In the genomic region with DNA sequence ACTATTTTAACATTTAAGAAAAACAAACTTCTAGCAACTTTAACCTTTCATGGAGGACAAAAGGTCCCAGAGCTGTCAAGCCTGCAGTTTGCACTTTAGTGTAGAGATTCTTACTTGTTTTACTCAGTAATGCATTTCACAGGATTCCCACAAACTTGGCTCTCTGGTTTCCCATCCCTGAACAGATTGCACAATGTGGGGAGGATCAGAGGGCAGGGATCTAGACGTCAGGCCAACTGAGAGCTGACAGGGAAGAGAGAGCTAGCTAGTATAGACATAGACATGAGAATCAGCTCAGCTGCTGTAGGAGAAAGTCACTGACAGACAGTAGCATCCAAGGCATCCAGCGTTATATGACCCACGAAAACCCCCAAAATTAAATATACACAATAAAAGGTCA, we compare ENCODE assay signal across 25 cellular contexts. TPM values are rescaled to one million over a fixed set of nuclear protein-coding genes. Genes with fewer than 3 reads are reported as not detected.
DNase-seq lines count a peak whose midpoint lies in the region; ATAC-seq, FAIRE-seq and TF ChIP-seq lines count a peak whose summit lies in the region.
"Had no signal": no experiment of that assay in that cellular context is flagged by ENCODE, and none has a peak within 500 bp of the region (broad histone marks: within the 10 kb centered on the region; RNA-seq: fewer than 3 reads in every experiment).

No MANE protein-coding gene starts in this region.

- peaks cover 24% of the 10 kb centered on the region for H3K36me3 Mint-ChIP-seq in activated CD4-positive, alpha-beta T cell treated with anti-CD3 and anti-CD28 coated beads, Interleukin-2, amount 10 ng/mL, durations not matched to agents 24 days and 14 days (ENCODE audit: low read depth)

- H3K9me3 Mint-ChIP-seq in activated CD4-positive, alpha-beta T cell treated with anti-CD3 and anti-CD28 coated beads, Interleukin-2, amount 10 ng/mL, durations not matched to agents 24 days and 14 days: no peaks in the 10 kb centered on the region

- RAD21 ChIA-PET in GM12878 (lab: Charles Lee; ENCODE audit: unreplicated experiment): no interaction called here

- peaks cover 0 to 1% of the 10 kb centered on the region in 2 experiments; a peak in 2 of 4 replicates for H3K36me3 ChIP-seq in GM12878 (ENCODE audit: control insufficient read depth in 2 of 2, insufficient read depth in 2 of 2, low read length in 1 of 2)

- H3K27me3 ChIP-seq in GM12878 (replicated peaks in 1 of 2; ENCODE audit: control insufficient read depth in 2 of 2, insufficient read depth in 2 of 2, low read length in 1 of 2): no peaks in the 10 kb centered on the region
- H3K27me3 ChIP-seq: pancreas had no signal

- no peak for TF ChIP-seq POLR2A in GM12878 (IDR thresholded peaks at IDR 0.05; ENCODE audit: low read depth, low read length)

- H3K4me1 ChIP-seq in GM12878 (ENCODE audit: control insufficient read depth, insufficient read depth, low read length): no peaks in the 10 kb centered on the region
- H3K4me1 ChIP-seq: pancreas had no signal

- DNase-seq in activated CD4-positive, alpha-beta T cell treated with anti-CD3 and anti-CD28 coated beads, Interleukin-2, amount 10 ng/mL, durations not matched to agents 24 days and 14 days: peak; percentile 8
- no peak for DNase-seq in activated CD4-positive, alpha-beta T cell treated with anti-CD3 and anti-CD28 coated beads for 1 hour
- no peak for DNase-seq in GM12878 (ENCODE audit: low read depth, low spot score)
- DNase-seq in foreskin fibroblast: peak; percentile 26 to 54
- no peak for DNase-seq in stimulated activated CD4-positive, alpha-beta T cell treated with anti-CD3 and anti-CD28 coated beads, Interleukin-15, amount 100 ng/mL, for 24 hours
- DNase-seq: activated CD4-positive, alpha-beta T cell treated with anti-CD3 and anti-CD28 coated beads, Interleukin-2, amount 50 U/mL, for 48 hours; activated naive CD4-positive, alpha-beta T cell; CD4-positive, CD25-positive, alpha-beta regulatory T cell; head of caudate nucleus; naive thymus-derived CD4-positive, alpha-beta T cell; NCI-H1048; NCI-H510A treated with DMSO at 0.1 percent for 48 hours; pancreas; small intestine; stimulated activated CD4-positive, alpha-beta T cell treated with anti-CD3 and anti-CD28 coated beads, Interleukin-4, amount 100 ng/mL, for 4 hours; substantia nigra; T-cell had no signal

- no peak for FAIRE-seq in GM12878 (lab: Jason Lieb, UNC)
- FAIRE-seq: pancreas, small intestine had no signal

- no peak overlapping the region for H3K4me2 ChIP-seq in GM12878 (ENCODE audit: control insufficient read depth, insufficient read depth)
- H3K4me2 ChIP-seq: GM23338 had no signal

- BruUV-seq in GM12878 (replicated peaks; lab: Mats Ljungman, UMichigan): TSS peak; percentile 68

- TF ChIP-seq RAD21 in GM12878 (IDR thresholded peaks at IDR 0.05; ENCODE audit: insufficient read depth, low read depth, low read length): no peak

- H3K4me3 ChIP-seq in GM12878 (no peak overlapping the region), foreskin fibroblast (ENCODE audit: low read depth in 1 of 2, low read length in 2 of 2) (no peak overlapping the region)
- H3K4me3 ChIP-seq: coronary artery, GM23338, pancreas had no signal

- no peaks in the 10 kb centered on the region for H3K79me2 ChIP-seq in GM12878 (ENCODE audit: control insufficient read depth, insufficient read depth, low read length)

- H3K9ac ChIP-seq in GM12878 (ENCODE audit: control insufficient read depth, insufficient read depth, low read length): no peak overlapping the region

- in situ Hi-C loops in GM12878 (cut with MboI): no loop called here

- TF ChIP-seq EP300 in GM12878 (IDR thresholded peaks at IDR 0.05; ENCODE audit: borderline replicate concordance in 1 of 2, control insufficient read depth in 1 of 2, low read depth in 2 of 2, low read length in 2 of 2): no peak

- POLR2A ChIA-PET in GM12878 (lab: Charles Lee): interaction anchor here (0.5 kb wide), 1 partner anchor 13 kb away, joined by 3 read pairs; no protein-coding TSS in a partner anchor

- no peaks in the 10 kb centered on the region for H4K20me1 ChIP-seq in GM12878 (ENCODE audit: control insufficient read depth, insufficient read depth)

- no peaks in the 10 kb centered on the region; the same call in 2 of the 3 replicates for H3K9me3 ChIP-seq in GM12878 (replicated peaks; ENCODE audit: control insufficient read depth, insufficient read depth, low read length)
- H3K9me3 ChIP-seq: pancreas had no signal

- H2AFZ ChIP-seq in GM12878 (ENCODE audit: control insufficient read depth, low read depth, low read length): no peak overlapping the region
- H2AFZ ChIP-seq: GM23338 had no signal

- TF ChIP-seq CTCF in GM12878 (IDR thresholded peaks at IDR 0.05 in 2 of 3, conservative IDR thresholded peaks at IDR 0.05 in 1 of 3; ENCODE audit: control insufficient read depth in 2 of 3, extremely low read depth in 1 of 3, insufficient read depth in 1 of 3, low read depth in 3 of 3, low read length in 3 of 3) (no peak), foreskin fibroblast (IDR thresholded peaks at IDR 0.05; ENCODE audit: low read depth, low read length) (no peak)

- no peak overlapping the region for H3K27ac Mint-ChIP-seq in activated CD4-positive, alpha-beta T cell treated with anti-CD3 and anti-CD28 coated beads, Interleukin-2, amount 10 ng/mL, durations not matched to agents 24 days and 14 days
- H3K27ac Mint-ChIP-seq: CD4-positive, CD25-positive, alpha-beta regulatory T cell; GM23338; T-cell had no signal

- no peaks in the 10 kb centered on the region for H3K4me1 Mint-ChIP-seq in activated CD4-positive, alpha-beta T cell treated with anti-CD3 and anti-CD28 coated beads, Interleukin-2, amount 10 ng/mL, durations not matched to agents 24 days and 14 days
- H3K4me1 Mint-ChIP-seq: GM23338, T-cell had no signal

- intact Hi-C loops in activated CD4-positive, alpha-beta T cell treated with anti-CD3 and anti-CD28 coated beads, Interleukin-2, amount 10 ng/mL, durations not matched to agents 24 days and 14 days (cut with micrococcal nuclease): no loop called here
- intact Hi-C loops in GM12878 (cut with micrococcal nuclease; ENCODE audit: unreplicated experiment): no loop called here

- no peak overlapping the region for H3K4me3 Mint-ChIP-seq in activated CD4-positive, alpha-beta T cell treated with anti-CD3 and anti-CD28 coated beads, Interleukin-2, amount 10 ng/mL, durations not matched to agents 24 days and 14 days
- H3K4me3 Mint-ChIP-seq: CD4-positive, CD25-positive, alpha-beta regulatory T cell; GM23338; naive thymus-derived CD4-positive, alpha-beta T cell; T-cell had no signal

- SMC1A ChIA-PET in GM12878 (lab: Charles Lee; ENCODE audit: uncharacterized antibody, unreplicated experiment): interaction anchor here (0.9 to 1.5 kb wide), 5 partner anchors 12 to 140 kb away, joined by 3 to 6 read pairs (median 3); a partner anchor contains a TSS

- H3K27ac ChIP-seq in GM12878 (ENCODE audit: control insufficient read depth, insufficient read depth): no peak overlapping the region
- H3K27ac ChIP-seq: 22Rv1, coronary artery, pancreas, VCaP had no signal

- ATAC-seq in GM12878: no peak
- ATAC-seq in HG03378 (IDR thresholded peaks at IDR 0.05; ENCODE audit: unreplicated experiment): no peak
- no peak for ATAC-seq in HG03571 (IDR thresholded peaks at IDR 0.05; ENCODE audit: unreplicated experiment)
- no peak for ATAC-seq in GM18511 (IDR thresholded peaks at IDR 0.05; ENCODE audit: unreplicated experiment)
- ATAC-seq: GM23338; naive thymus-derived CD4-positive, alpha-beta T cell; pancreas; Right ventricle myocardium inferior; T-cell had no signal

- WGBS in GM12878 (ENCODE audit: insufficient coverage, insufficient replicate concordance, low lambda C conversion rate, missing lambda C conversion rate): 97% methylated on average over 3 of the region's 3 CpGs

- no peaks in the 10 kb centered on the region for H3K27me3 Mint-ChIP-seq in activated CD4-positive, alpha-beta T cell treated with anti-CD3 and anti-CD28 coated beads, Interleukin-2, amount 10 ng/mL, durations not matched to agents 24 days and 14 days
- H3K27me3 Mint-ChIP-seq: CD4-positive, CD25-positive, alpha-beta regulatory T cell; naive thymus-derived CD4-positive, alpha-beta T cell; T-cell had no signal

- CTCF ChIA-PET in GM12878 (lab: Yijun Ruan, JAX): interaction anchor here (0.6 to 1.2 kb wide), 2 partner anchors 9 to 58 kb away, joined by 3 to 4 read pairs; no protein-coding TSS in a partner anchor

TF ChIP-seq in GM12878, 131 proteins besides CTCF, POLR2A, EP300 and RAD21 (continues in another document):
- TF ChIP-seq ZNF217 (IDR thresholded peaks at IDR 0.05) (no peak), FOXK2 (IDR thresholded peaks at IDR 0.05) (no peak), TBL1XR1 (IDR thresholded peaks at IDR 0.05; ENCODE audit: low read depth, low read length) (no peak)

RNA-seq across cellular contexts. Expression of a gene that starts 20.9 kb away (rescaled TPM):
- 20.9 and 26.5 TPM in 2 replicates for total RNA-seq in activated CD4-positive, alpha-beta T cell treated with anti-CD3 and anti-CD28 coated beads, Interleukin-2, amount 10 ng/mL, durations not matched to agents 24 days and 14 days
- 8.9 and 10.2 TPM in 2 replicates for total RNA-seq in GM12878 (2013; cell fraction: nucleolus; rRNA removed)
- total RNA-seq in GM12878 (2014; rRNA removed): 26.9 and 28.6 TPM in 2 replicates
- 24.4 and 25.6 TPM in 2 replicates for total RNA-seq in GM12878 (2014; rRNA removed; fragmentation: Illumina TruSeq; extraction: Trizol)
- 18.9 and 20.5 TPM in 2 replicates for total RNA-seq in GM12878 (2021)
- 14.2 TPM for polyA plus RNA-seq in GM12878 (2011; ENCODE audit: low read depth)
- 29.2 and 32.6 TPM in 2 replicates for polyA plus RNA-seq in GM12878 (2011; rRNA removed)
- 30.2 and 33.4 TPM in 2 replicates for polyA plus RNA-seq in GM12878 (2011; cell fraction: cytosol; rRNA removed)
- polyA plus RNA-seq in GM12878 (2011; cell fraction: nucleus; rRNA removed): 17.7 and 19.2 TPM in 2 replicates
- polyA plus RNA-seq in GM12878 (2012): 18.0 and 20.1 TPM in 2 replicates
- 30.8 and 34.5 TPM in 2 replicates for polyA plus RNA-seq in GM12878 (2014; fragmentation: Illumina TruSeq; extraction: Trizol)
- 10 to 100 TPM; 56.3 to 62.5 TPM for polyA plus RNA-seq in GM12878 (2014; fragmentation: Nextera tagmentation; extraction: Ambion mirVana)
- polyA plus RNA-seq in GM12878 (2014; rRNA removed): 23.1 and 26.3 TPM in 2 replicates
- polyA plus RNA-seq in GM12878 (2016; fragmentation: Nextera tagmentation; extraction: Ambion mirVana): 10 to 100 TPM; 23.9 to 25.0 TPM
- polyA minus RNA-seq in GM12878 (2011; rRNA and poly(A)+ RNA removed): 14.2 and 20.2 TPM in 2 replicates
- 2.4 and 5.2 TPM in 2 replicates for polyA minus RNA-seq in GM12878 (2011; cell fraction: cytosol; rRNA and poly(A)+ RNA removed)
- polyA minus RNA-seq in GM12878 (2011; cell fraction: nucleus; rRNA and poly(A)+ RNA removed): 3.1 and 5.5 TPM in 2 replicates

Comparison
In these comparisons a context has a peak if more than half of its experiments do, and no peak if none do; other contexts are left out.
1. DNase-seq: peak in activated CD4-positive, alpha-beta T cell treated with anti-CD3 and anti-CD28 coated beads, Interleukin-2, amount 10 ng/mL, durations not matched to agents 24 days and 14 days (single experiment) and foreskin fibroblast (2 of 2); none in activated CD4-positive, alpha-beta T cell treated with anti-CD3 and anti-CD28 coated beads for 1 hour (single experiment), GM12878 (single experiment) and stimulated activated CD4-positive, alpha-beta T cell treated with anti-CD3 and anti-CD28 coated beads, Interleukin-15, amount 100 ng/mL, for 24 hours (single experiment).